In the genomic region with DNA sequence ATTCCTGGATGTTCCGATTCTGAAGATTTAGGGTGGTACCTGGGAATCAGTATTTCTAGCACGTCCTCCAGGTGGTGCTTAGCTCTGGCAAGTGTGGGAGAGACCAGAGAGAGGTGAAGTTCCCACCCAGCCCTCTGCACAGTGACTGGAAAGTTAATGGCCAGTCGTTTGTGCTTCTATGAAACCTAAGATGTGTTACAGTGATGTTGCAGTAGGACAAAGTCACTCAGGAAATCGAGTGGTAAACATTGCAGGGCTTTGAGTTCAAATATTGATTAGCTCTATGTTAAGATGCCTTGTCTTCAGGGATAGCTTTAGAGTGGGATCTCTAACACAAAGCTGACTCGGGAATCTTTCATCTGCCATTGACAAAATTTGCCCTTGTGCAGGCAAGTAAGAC, we compare ENCODE assay signal across 22 cellular contexts. TPM values are rescaled to one million over a fixed set of nuclear protein-coding genes. Genes with fewer than 3 reads are reported as not detected.
DNase-seq lines count a peak whose midpoint lies in the region; ATAC-seq, FAIRE-seq and TF ChIP-seq lines count a peak whose summit lies in the region.
"Had no signal": no experiment of that assay in that cellular context is flagged by ENCODE, and none has a peak within 500 bp of the region (broad histone marks: within the 10 kb centered on the region; RNA-seq: fewer than 3 reads in every experiment).

No MANE protein-coding gene starts in this region.

- no peaks in the 10 kb centered on the region for H3K9me1 ChIP-seq in K562 (ENCODE audit: control insufficient read depth, insufficient read depth, low read length)

- POLR2A ChIA-PET in K562 (lab: Yijun Ruan, JAX): interaction anchor here (0.6 to 1.5 kb wide), 2 partner anchors 9 to 162 kb away, joined by 3 read pairs; no protein-coding TSS in a partner anchor

- no peak overlapping the region for H3K4me3 ChIP-seq in heart right ventricle
- no peak overlapping the region for H3K4me3 ChIP-seq in K562
- H3K4me3 ChIP-seq in mesenchymal stem cell (ENCODE audit: insufficient read depth in 1 of 2, low read depth in 1 of 2, low read length in 2 of 2): no peak overlapping the region
- H3K4me3 ChIP-seq in transverse colon: no peak overlapping the region
- H3K4me3 ChIP-seq: GM23248, stomach had no signal

- in situ Hi-C loops in K562 (cut with MboI) (no loop called here), transverse colon (cut with MboI; ENCODE audit: low pct_ligation_motif_present in 1 of 4, low pct_unique_long_range_greater_than_20kb in 1 of 4, low sequenced_read_pairs in 3 of 4) (loop anchor here in 1 of 4 donors (25.0 kb wide), 1 partner anchor 1034 kb away; no protein-coding TSS in a partner anchor)

- CTCF ChIA-PET in K562 (lab: Yijun Ruan, JAX; ENCODE audit: low intra/inter-chr PET ratio): no interaction called here

- no peak overlapping the region for H3K18ac ChIP-seq in mesenchymal stem cell (ENCODE audit: low read depth in 1 of 2, low read length in 2 of 2)

- no peak for TF ChIP-seq POLR2A in K562 (conservative IDR thresholded peaks at IDR 0.05)
- TF ChIP-seq POLR2A in transverse colon (IDR thresholded peaks at IDR 0.05): no peak

- no peak overlapping the region for H3K4ac ChIP-seq in mesenchymal stem cell (ENCODE audit: low read depth in 1 of 2, low read length in 2 of 2)

- H2BK5ac ChIP-seq in mesenchymal stem cell (ENCODE audit: low read depth, low read length, poor library complexity, severe bottlenecking): no peak overlapping the region

- FAIRE-seq in K562 (lab: Jason Lieb, UNC): no peak
- FAIRE-seq: urothelium cell line had no signal

- intact Hi-C loops in heart right ventricle (cut with DNase I): loop anchor here in 2 of 10 donors (5.0 kb wide), 2 partner anchors 579 to 1024 kb away; no protein-coding TSS in a partner anchor
- intact Hi-C loops in left ventricle myocardium superior (cut with micrococcal nuclease): loop anchor here (10.0 kb wide), 1 partner anchor 1026 kb away; no protein-coding TSS in a partner anchor
- intact Hi-C loops in K562 (cut with micrococcal nuclease): loop anchor here (5.0 kb wide), 1 partner anchor 1024 kb away; no protein-coding TSS in a partner anchor
- intact Hi-C loops in transverse colon (cut with DNase I; ENCODE audit: low total_unique reads): no loop called here

- no peak overlapping the region for H2AK5ac ChIP-seq in mesenchymal stem cell (ENCODE audit: low read length, severe bottlenecking)

- no peak overlapping the region for H3K9ac ChIP-seq in K562 (ENCODE audit: insufficient read depth in 1 of 2, low read depth in 2 of 2, low read length in 2 of 2)
- no peak overlapping the region for H3K9ac ChIP-seq in mesenchymal stem cell (ENCODE audit: low read length)
- H3K9ac ChIP-seq: GM23248 had no signal

- TF ChIP-seq RAD21 in K562 (CRISPR knock-in tag; conservative IDR thresholded peaks at IDR 0.05 in 1 of 2, IDR thresholded peaks at IDR 0.05 in 1 of 2): no peak

- TF ChIP-seq EP300 in K562 (IDR thresholded peaks at IDR 0.05; ENCODE audit: low read length): no peak
- TF ChIP-seq EP300 in transverse colon (IDR thresholded peaks at IDR 0.05; ENCODE audit: low read depth): no peak

- no TSS peak for BruUV-seq in K562 (replicated peaks; lab: Mats Ljungman, UMichigan)

- TF ChIP-seq CTCF in heart right ventricle (IDR thresholded peaks at IDR 0.05): no peak
- TF ChIP-seq CTCF in K562 (IDR thresholded peaks at IDR 0.05 in 2 of 3, conservative IDR thresholded peaks at IDR 0.05 in 1 of 3; ENCODE audit: insufficient read depth in 2 of 3, low read depth in 1 of 3, low read length in 3 of 3): no peak
- no peak for TF ChIP-seq CTCF in transverse colon (IDR thresholded peaks at IDR 0.05)

- peak overlapping the region in 8 of 10 donors; percentile 31 to 92 (median 80) for H3K27ac ChIP-seq in heart right ventricle
- no peak overlapping the region for H3K27ac ChIP-seq in K562 (ENCODE audit: extremely low read depth, low read depth, low read length)
- H3K27ac ChIP-seq in mesenchymal stem cell (ENCODE audit: low read length, poor library complexity, severe bottlenecking): no peak overlapping the region
- peak overlapping the region; percentile 18 to 73 (median 46) for H3K27ac ChIP-seq in transverse colon
- H3K27ac ChIP-seq: GM23248, VCaP had no signal

- H3K36me3 ChIP-seq in heart right ventricle (peaks cover 0 to 30% (median 17%) of the 10 kb centered on the region in 9 donors), K562 (ENCODE audit: control insufficient read depth, insufficient read depth, low read length) (no peaks in the 10 kb centered on the region), mesenchymal stem cell (ENCODE audit: control insufficient read depth in 1 of 2, insufficient read depth in 2 of 2, low read depth in 1 of 2, low read length in 2 of 2) (peaks cover 0 to 27% of the 10 kb centered on the region in 2 experiments), transverse colon (peaks cover 0 to 13% (median 5%) of the 10 kb centered on the region in 4 donors)

- no peak for ATAC-seq in heart right ventricle
- ATAC-seq in left ventricle myocardium superior: no peak
- peak; percentile 51; the same call in 2 of the 3 replicates for ATAC-seq in K562
- ATAC-seq: activated CD8-positive, alpha-beta T cell treated with anti-CD3 and anti-CD28 coated beads for 36 hours; activated naive CD8-positive, alpha-beta T cell treated with anti-CD3 and anti-CD28 coated beads, Interleukin-2, amount 50 U/mL, for 24 hours had no signal

- no peak overlapping the region for H2AFZ ChIP-seq in K562 (ENCODE audit: low read depth, low read length)
- no peak overlapping the region for H2AFZ ChIP-seq in mesenchymal stem cell (ENCODE audit: low read depth, low read length)
- H2AFZ ChIP-seq: GM23248 had no signal

- peak overlapping the region; percentile 41 for H4K8ac ChIP-seq in mesenchymal stem cell (ENCODE audit: low read length)

- H3K4me2 ChIP-seq in K562 (ENCODE audit: insufficient read depth, low read length) (no peak overlapping the region), mesenchymal stem cell (ENCODE audit: low read length, poor library complexity, severe bottlenecking) (no peak overlapping the region)

- no peak overlapping the region for H3K14ac ChIP-seq in mesenchymal stem cell (ENCODE audit: low read length in 2 of 2)

- H3K9me3 ChIP-seq in heart right ventricle (no peaks in the 10 kb centered on the region), K562 (replicated peaks; ENCODE audit: control insufficient read depth, insufficient read depth, low read depth, low read length) (no peaks in the 10 kb centered on the region), mesenchymal stem cell (ENCODE audit: control insufficient read depth, low read length) (no peaks in the 10 kb centered on the region), transverse colon (no peaks in the 10 kb centered on the region)
- H3K9me3 ChIP-seq: stomach had no signal

- H3K79me2 ChIP-seq in K562 (ENCODE audit: control insufficient read depth, insufficient read depth, low read length): no peaks in the 10 kb centered on the region

- DNase-seq in heart right ventricle: no peak
- no peak for DNase-seq in left ventricle myocardium superior
- DNase-seq in K562 (ENCODE audit: extremely low read depth in 1 of 4, low spot score in 3 of 4): no peak
- DNase-seq in mesenchymal stem cell: no peak
- DNase-seq in transverse colon: no peak
- no peak for DNase-seq in iPS-NIHi11 (ENCODE audit: low spot score)
- no peak for DNase-seq in NCI-H1048 (lab: John Stamatoyannopoulos, UW)
- no peak for DNase-seq in pons (ENCODE audit: low spot score)
- DNase-seq: activated CD8-positive, alpha-beta T cell treated with anti-CD3 and anti-CD28 coated beads for 36 hours; activated naive CD8-positive, alpha-beta T cell treated with anti-CD3 and anti-CD28 coated beads, Interleukin-2, amount 50 U/mL, for 24 hours; effector memory CD4-positive, alpha-beta T cell; GM23248; kidney; midbrain; NCI-H1930; NCI-H524; occipital lobe; SIG-M5; stimulated activated CD4-positive, alpha-beta T cell treated with anti-CD3 and anti-CD28 coated beads, Interleukin-1b, Interleukin-23, amount 100 ng/mL, for 48 hours; stomach had no signal

- H2BK15ac ChIP-seq in mesenchymal stem cell (ENCODE audit: low read depth, poor library complexity, severe bottlenecking): peak overlapping the region; percentile 28

- 65 to 68% methylated on average over 5 of the region's 5 CpGs for WGBS in heart right ventricle, 2 donors
- WGBS in K562 (ENCODE audit: insufficient coverage, low coverage, missing lambda C conversion rate): 5% methylated on average over 5 of the region's 5 CpGs
- 85% methylated on average over 5 of the region's 5 CpGs for WGBS in mesenchymal stem cell
- 63% methylated on average over 5 of the region's 5 CpGs; no CpG with 5 or more reads in 1 of the 2 donors for WGBS in transverse colon (ENCODE audit: low coverage in 1 of 2), 2 donors

- no peak overlapping the region for H4K91ac ChIP-seq in mesenchymal stem cell (ENCODE audit: low read length)

- peaks cover 16% of the 10 kb centered on the region for H3K79me1 ChIP-seq in mesenchymal stem cell (replicated peaks; ENCODE audit: low read length, poor library complexity, severe bottlenecking)

- peaks cover 15 to 99% (median 89%) of the 10 kb centered on the region in 9 donors for H3K4me1 ChIP-seq in heart right ventricle
- H3K4me1 ChIP-seq in K562 (replicated peaks in 1 of 2; ENCODE audit: control insufficient read depth in 2 of 2, insufficient read depth in 2 of 2, low read length in 2 of 2): no peaks in the 10 kb centered on the region; a peak in 1 of 5 replicates
- no peaks in the 10 kb centered on the region for H3K4me1 ChIP-seq in mesenchymal stem cell (ENCODE audit: control insufficient read depth, insufficient read depth, low read depth, low read length)
- H3K4me1 ChIP-seq in transverse colon: peaks cover 41 to 72% (median 63%) of the 10 kb centered on the region in 4 donors

- H3K27me3 ChIP-seq in heart right ventricle: no peaks in the 10 kb centered on the region
- no peaks in the 10 kb centered on the region; a peak in 1 of 5 replicates for H3K27me3 ChIP-seq in K562 (ENCODE audit: control insufficient read depth in 2 of 2, insufficient read depth in 2 of 2, low read length in 2 of 2)
- no peaks in the 10 kb centered on the region for H3K27me3 ChIP-seq in mesenchymal stem cell (ENCODE audit: control insufficient read depth in 1 of 2, insufficient read depth in 1 of 2, low read length in 2 of 2)
- no peaks in the 10 kb centered on the region for H3K27me3 ChIP-seq in transverse colon
- H3K27me3 ChIP-seq: stomach had no signal

- peak overlapping the region in 1 of 2 experiments; percentile 66 for H2BK12ac ChIP-seq in mesenchymal stem cell (ENCODE audit: low read length in 2 of 2)

- H3K23ac ChIP-seq in mesenchymal stem cell (ENCODE audit: low read length in 2 of 2): no peak overlapping the region

- H2BK120ac ChIP-seq in mesenchymal stem cell (ENCODE audit: low read depth, low read length): no peak overlapping the region

- H4K20me1 ChIP-seq in K562 (replicated peaks; ENCODE audit: control insufficient read depth, insufficient read depth, low read length): no peaks in the 10 kb centered on the region; the same call in 1 of the 2 replicates

RNA-seq across cellular contexts. Expression of gene PIK3R1, which starts 55.6 kb away (rescaled TPM):
- total RNA-seq in heart right ventricle (100 to 1,000 TPM in 8 of 10 donors, 10 to 100 TPM in 2; 45.6 to 269 (median 148) TPM), left ventricle myocardium superior (119 TPM), K562 (2014; rRNA removed) (4.8 and 5.2 TPM in 2 replicates), K562 (2014; rRNA removed; fragmentation: Illumina TruSeq; extraction: Trizol) (5.4 and 7.1 TPM in 2 replicates), K562 (2015; rRNA removed; fragmentation: Illumina TruSeq; extraction: Trizol) (7.2 and 9.7 TPM in 2 replicates), K562 (2021) (7.2 and 9.2 TPM in 2 replicates), transverse colon (100 to 1,000 TPM in 1 of 4 donors, 10 to 100 TPM in 3; 44.9 to 222 (median 81.6) TPM)
- polyA plus RNA-seq in heart right ventricle (10 to 100 TPM; 12.2 to 22.3 TPM), K562 (2011; rRNA removed) (1.9 and 2.5 TPM in 2 replicates), K562 (2014; fragmentation: Illumina TruSeq; extraction: Trizol) (5.1 and 8.0 TPM in 2 replicates), K562 (2014; fragmentation: Nextera tagmentation; extraction: Ambion mirVana) (1 to 10 TPM; 1.1 to 1.8 TPM), K562 (2014; rRNA removed) (2.4 and 3.9 TPM in 2 replicates)
- total RNA-seq in K562 (2011; cell fraction: chromatin; rRNA removed; ENCODE audit: low replicate concordance): 5.6 and 13.8 TPM in 2 replicates
- total RNA-seq in K562 (2011; cell fraction: nucleolus; rRNA removed): 1.5 and 2.1 TPM in 2 replicates
- 3.5 and 5.3 TPM in 2 replicates for total RNA-seq in K562 (2011; cell fraction: nucleoplasm; rRNA removed)
- polyA plus RNA-seq in K562 (2011; cell fraction: cytosol; rRNA removed): 0.55 and 1.0 TPM in 2 replicates
- 3.6 and 3.9 TPM in 2 replicates for polyA plus RNA-seq in K562 (2011; cell fraction: nucleus; rRNA removed)
- polyA plus RNA-seq in K562 (2012): 5.4 and 6.2 TPM in 2 replicates
- polyA minus RNA-seq in K562 (2011; rRNA and poly(A)+ RNA removed): 7.3 and 8.4 TPM in 2 replicates
- 3.5 and 6.9 TPM in 2 replicates for polyA minus RNA-seq in K562 (2011; cell fraction: cytosol; rRNA and poly(A)+ RNA removed)
- 5.7 and 11.1 TPM in 2 replicates for polyA minus RNA-seq in K562 (2011; cell fraction: nucleus; rRNA and poly(A)+ RNA removed)
- polyA plus RNA-seq in mesenchymal stem cell (2013, experiment 1 of 2): 33.8 TPM
- polyA plus RNA-seq in mesenchymal stem cell (2013, experiment 2 of 2): 33.1 TPM

Comparison
In these comparisons a context has a peak if more than half of its experiments do, and no peak if none do; other contexts are left out.
1. H3K27ac ChIP-seq: peak in heart right ventricle (8 of 10) and transverse colon (4 of 4); none in K562 (single experiment) and mesenchymal stem cell (single experiment).